ENCODE assay signal across 21 cellular contexts in genomic region chr14:100110801-100111200, GRCh38. TPM values are rescaled to one million over a fixed set of nuclear protein-coding genes. Genes with fewer than 3 reads are reported as not detected.
"Had no signal": no experiment of that assay in that cellular context is flagged by ENCODE, and none has a peak within 500 bp of the region (broad histone marks: within the 10 kb centered on the region; RNA-seq: fewer than 3 reads in every experiment).

No MANE protein-coding gene starts in this region.

- FAIRE-seq: astrocyte, frontal cortex, keratinocyte had no signal

- H3K9me3 ChIP-seq: adrenal gland, breast epithelium, tibial nerve, uterus had no signal

- H3K27ac ChIP-seq: adrenal gland, tibial nerve, uterus had no signal

- ATAC-seq: activated T-cell treated with anti-CD3 and anti-CD28 coated beads, Interleukin-2, amount 50 U/mL, for 72 hours; left lobe of liver had no signal

- H3K27me3 ChIP-seq: adrenal gland, breast epithelium, tibial nerve, uterus had no signal

- H3K9me3 Mint-ChIP-seq: activated B cell treated with CpG ODN at 0.5 μM for 24 hours; activated T-cell treated with anti-CD3 and anti-CD28 coated beads, Interleukin-2, amount 50 U/mL, for 72 hours; nephron progenitor cell; stimulated activated naive CD8-positive, alpha-beta T cell treated with anti-CD3 and anti-CD28 coated beads, Interleukin-15, Interleukin-2, amounts not matched to agents 100 ng/mL and 50 ng/mL, for 24 hours had no signal

- H3K27me3 Mint-ChIP-seq: activated B cell treated with CpG ODN at 0.5 μM for 24 hours; progenitor cell of endocrine pancreas; stimulated activated naive CD8-positive, alpha-beta T cell treated with anti-CD3 and anti-CD28 coated beads, Interleukin-15, Interleukin-2, amounts not matched to agents 100 ng/mL and 50 ng/mL, for 24 hours had no signal

- DNase-seq: activated B cell treated with CpG ODN at 0.5 μM for 24 hours; activated CD4-positive, alpha-beta T cell treated with anti-CD3 and anti-CD28 coated beads for 4 hours; activated CD8-positive, alpha-beta memory T cell treated with anti-CD3 and anti-CD28 coated beads, Interleukin-2, amount 50 U/mL, for 4 hours; activated T-cell treated with anti-CD3 and anti-CD28 coated beads, Interleukin-2, amount 50 U/mL, for 72 hours; adrenal gland; cerebellar nuclear complex; effector CD4-positive, alpha-beta T cell; hypothalamus; nephron progenitor cell; occipital lobe; stimulated activated CD4-positive, alpha-beta T cell treated with anti-CD3 and anti-CD28 coated beads, Interleukin-2, amount 100 ng/mL, for 24 hours; uterus had no signal

- H3K36me3 ChIP-seq: adrenal gland, breast epithelium, uterus had no signal

- H3K27ac Mint-ChIP-seq: activated B cell treated with CpG ODN at 0.5 μM for 24 hours; activated T-cell treated with anti-CD3 and anti-CD28 coated beads, Interleukin-2, amount 50 U/mL, for 72 hours; nephron progenitor cell; progenitor cell of endocrine pancreas had no signal

- H3K4me3 Mint-ChIP-seq: activated B cell treated with CpG ODN at 0.5 μM for 24 hours; activated T-cell treated with anti-CD3 and anti-CD28 coated beads, Interleukin-2, amount 50 U/mL, for 72 hours; nephron progenitor cell; stimulated activated naive CD8-positive, alpha-beta T cell treated with anti-CD3 and anti-CD28 coated beads, Interleukin-15, Interleukin-2, amounts not matched to agents 100 ng/mL and 50 ng/mL, for 24 hours had no signal

- H3K4me3 ChIP-seq: adrenal gland, breast epithelium, lung, tibial nerve, uterus had no signal

RNA-seq across cellular contexts. Expression of gene DEGS2, which starts 48.6 kb away (rescaled TPM):
- total RNA-seq: astrocyte had no signal
